Comparison of ENCODE assay signal across 9 cellular contexts in genomic region chr14:103910262-103910935, GRCh38. TPM values are rescaled to one million over a fixed set of nuclear protein-coding genes. Genes with fewer than 3 reads are reported as not detected.
DNase-seq lines count a peak whose midpoint lies in the region; ATAC-seq and TF ChIP-seq lines count a peak whose summit lies in the region.
"Had no signal": no experiment of that assay in that cellular context is flagged by ENCODE, and none has a peak within 500 bp of the region (broad histone marks: within the 10 kb centered on the region; RNA-seq: fewer than 3 reads in every experiment).

No MANE protein-coding gene starts in this region.

- peaks cover 24% of the 10 kb centered on the region for H3K4me1 Mint-ChIP-seq in activated naive CD4-positive, alpha-beta T cell treated with anti-CD3 and anti-CD28 coated beads for 36 hours (ENCODE audit: low read depth)

- H3K27me3 Mint-ChIP-seq in activated naive CD4-positive, alpha-beta T cell treated with anti-CD3 and anti-CD28 coated beads for 36 hours (ENCODE audit: low read depth), result no peaks in the 10 kb centered on the region

- peaks cover 8% of the 10 kb centered on the region for H3K36me3 Mint-ChIP-seq in activated naive CD4-positive, alpha-beta T cell treated with anti-CD3 and anti-CD28 coated beads for 36 hours (ENCODE audit: low read depth)

- TF ChIP-seq POLR2A in gastroesophageal sphincter (IDR thresholded peaks at IDR 0.05) (no peak), suprapubic skin (IDR thresholded peaks at IDR 0.05) (no peak)

- DNase-seq in GM03348 (ENCODE audit: low spot score) (peak; percentile 84), LoVo (ENCODE audit: low spot score) (peak; percentile 84), SHP77 treated with DMSO at 0.1 percent for 48 hours (lab: John Stamatoyannopoulos, UW) (peak; percentile 34), occipital lobe (lab: John Stamatoyannopoulos, UW) (peak; percentile 77), suprapubic skin (ENCODE audit: low spot score in 2 of 2) (peak in 1 of 2 donors; percentile 85)
- DNase-seq in activated naive CD4-positive, alpha-beta T cell treated with anti-CD3 and anti-CD28 coated beads for 36 hours, result peak; percentile 87

- 24 to 35% methylated on average over 12 to 15 of the region's 20 CpGs for WGBS in gastroesophageal sphincter (ENCODE audit: low coverage in 1 of 2), 2 donors
- WGBS in suprapubic skin, result 26% methylated on average over 18 of the region's 20 CpGs

- ATAC-seq in gastroesophageal sphincter (peak; percentile 93), HG02970 (IDR thresholded peaks at IDR 0.05; ENCODE audit: low FRiP score, unreplicated experiment) (no peak)

- H3K36me3 ChIP-seq in gastroesophageal sphincter, result peaks cover 0 to 47% of the 10 kb centered on the region in 2 donors
- H3K36me3 ChIP-seq in suprapubic skin, result peaks cover 42% of the 10 kb centered on the region

- peak overlapping the region; percentile 25 for H3K4me3 Mint-ChIP-seq in activated naive CD4-positive, alpha-beta T cell treated with anti-CD3 and anti-CD28 coated beads for 36 hours

- peak; percentile 44 to 87 (median 77) for TF ChIP-seq CTCF in gastroesophageal sphincter (IDR thresholded peaks at IDR 0.05)
- peak; percentile 57 to 75 for TF ChIP-seq CTCF in suprapubic skin (IDR thresholded peaks at IDR 0.05)

- no peak for TF ChIP-seq EP300 in gastroesophageal sphincter (IDR thresholded peaks at IDR 0.05)
- TF ChIP-seq EP300 in suprapubic skin (IDR thresholded peaks at IDR 0.05), result no peak

- H3K27ac ChIP-seq in gastroesophageal sphincter (peak overlapping the region in 3 of 4 donors; percentile 31 to 50 (median 44)), suprapubic skin (no peak overlapping the region)

- H3K4me1 ChIP-seq in gastroesophageal sphincter, result peaks cover 0 to 17% (median 0%) of the 10 kb centered on the region in 3 donors
- peaks cover 11% of the 10 kb centered on the region for H3K4me1 ChIP-seq in suprapubic skin

- CTCF ChIA-PET in activated naive CD4-positive, alpha-beta T cell treated with anti-CD3 and anti-CD28 coated beads for 36 hours (lab: Charles Lee), result interaction anchor here (0.7 to 2.2 kb wide), 18 partner anchors 9 to 171 kb away, joined by 3 to 27 read pairs (median 4); partner anchors contain the start of gene TDRD9

- intact Hi-C loops in activated naive CD4-positive, alpha-beta T cell treated with anti-CD3 and anti-CD28 coated beads for 36 hours (cut with micrococcal nuclease), result loop anchor here (1.0 to 5.0 kb wide), 2 partner anchors 102 to 338 kb away; no protein-coding TSS in a partner anchor

- H3K4me3 ChIP-seq in gastroesophageal sphincter, result peak overlapping the region in 1 of 2 donors; percentile 5
- no peak overlapping the region for H3K4me3 ChIP-seq in suprapubic skin

- H3K27ac Mint-ChIP-seq in activated naive CD4-positive, alpha-beta T cell treated with anti-CD3 and anti-CD28 coated beads for 36 hours, result peak overlapping the region; percentile 84

- H3K9me3 ChIP-seq in gastroesophageal sphincter (no peaks in the 10 kb centered on the region), suprapubic skin (no peaks in the 10 kb centered on the region)

- no peaks in the 10 kb centered on the region for H3K9me3 Mint-ChIP-seq in activated naive CD4-positive, alpha-beta T cell treated with anti-CD3 and anti-CD28 coated beads for 36 hours

- no peaks in the 10 kb centered on the region for H3K27me3 ChIP-seq in gastroesophageal sphincter
- H3K27me3 ChIP-seq in suprapubic skin, result no peaks in the 10 kb centered on the region

RNA-seq across cellular contexts. Expression of gene TDRD9, which starts 17.9 kb away (rescaled TPM):
- under 1 TPM in 1 of 2 experiments, not detected in 1; 0.10 TPM for total RNA-seq in activated naive CD4-positive, alpha-beta T cell treated with anti-CD3 and anti-CD28 coated beads for 36 hours
- total RNA-seq in gastroesophageal sphincter (1 to 10 TPM; 1.6 to 5.4 (median 2.3) TPM), occipital lobe (1.2 TPM), suprapubic skin (1 to 10 TPM in 2 of 4 donors, not detected in 2; 1.0 to 1.7 TPM)

RNA-seq across cellular contexts. Expression of gene RD3L, which starts 31.9 kb away (rescaled TPM):
- not detected for total RNA-seq in activated naive CD4-positive, alpha-beta T cell treated with anti-CD3 and anti-CD28 coated beads for 36 hours
- total RNA-seq in gastroesophageal sphincter (not detected), occipital lobe (not detected), suprapubic skin (not detected)
- total RNA-seq: subcutaneous adipose tissue had no signal
